ENCODE assay signal across 19 cellular contexts in genomic region chr1:185312361-185312760, GRCh38. TPM values are rescaled to one million over a fixed set of nuclear protein-coding genes. Genes with fewer than 3 reads are reported as not detected.
DNase-seq lines count a peak whose midpoint lies in the region; ATAC-seq, FAIRE-seq and TF ChIP-seq lines count a peak whose summit lies in the region.
"Had no signal": no experiment of that assay in that cellular context is flagged by ENCODE, and none has a peak within 500 bp of the region (broad histone marks: within the 10 kb centered on the region; RNA-seq: fewer than 3 reads in every experiment).

No MANE protein-coding gene starts in this region.

- no peak for DNase-seq in left ventricle myocardium inferior
- no peak for DNase-seq in right cardiac atrium
- no peak for DNase-seq in activated CD8-positive, alpha-beta T cell treated with anti-CD3 and anti-CD28 coated beads for 36 hours
- no peak for DNase-seq in kidney
- no peak for DNase-seq in suprapubic skin (ENCODE audit: low spot score in 2 of 2)
- no peak for DNase-seq in activated CD4-positive, CD25-positive, alpha-beta regulatory T cell (lab: John Stamatoyannopoulos, UW)
- no peak for DNase-seq in retina
- DNase-seq: activated CD8-positive, alpha-beta memory T cell treated with anti-CD3 and anti-CD28 coated beads for 24 hours; anterior cingulate cortex; effector CD8-positive, alpha-beta T cell; gastrocnemius medialis; MG63; NCI-H345; pancreas; Peyer's patch; stimulated activated CD4-positive, alpha-beta T cell treated with anti-CD3 and anti-CD28 coated beads, Interleukin-2, amount 100 ng/mL, for 24 hours; stimulated activated naive B cell treated with anti-CD40 and anti-IgM and Interleukin-4, amounts not matched to agents 10 μg/mL and 1 μg/mL and 100 μg/mL, for 72 hours; T1000 had no signal

- H3K9ac ChIP-seq in kidney (ENCODE audit: low read length in 2 of 2): peak overlapping the region in 1 of 2 donors; percentile 98

- peak overlapping the region; percentile 97 for H3K4me3 Mint-ChIP-seq in activated CD8-positive, alpha-beta T cell treated with anti-CD3 and anti-CD28 coated beads for 36 hours
- H3K4me3 Mint-ChIP-seq: stimulated activated naive B cell treated with anti-CD40 and anti-IgM and Interleukin-4, amounts not matched to agents 10 μg/mL and 1 μg/mL and 100 μg/mL, for 72 hours had no signal

- POLR2A ChIA-PET in activated CD8-positive, alpha-beta T cell treated with anti-CD3 and anti-CD28 coated beads for 36 hours (lab: Charles Lee): no interaction called here

- no peaks in the 10 kb centered on the region for H3K9me3 Mint-ChIP-seq in activated CD8-positive, alpha-beta T cell treated with anti-CD3 and anti-CD28 coated beads for 36 hours
- H3K9me3 Mint-ChIP-seq: stimulated activated naive B cell treated with anti-CD40 and anti-IgM and Interleukin-4, amounts not matched to agents 10 μg/mL and 1 μg/mL and 100 μg/mL, for 72 hours had no signal

- ATAC-seq in right cardiac atrium (no peak), HG02759 (IDR thresholded peaks at IDR 0.05; ENCODE audit: unreplicated experiment) (no peak)
- no peak for ATAC-seq in activated CD8-positive, alpha-beta T cell treated with anti-CD3 and anti-CD28 coated beads for 36 hours
- ATAC-seq: gastrocnemius medialis; pancreas; stimulated activated naive B cell treated with anti-CD40 and anti-IgM and Interleukin-4, amounts not matched to agents 10 μg/mL and 1 μg/mL and 100 μg/mL, for 72 hours had no signal

- CTCF ChIA-PET in activated CD8-positive, alpha-beta T cell treated with anti-CD3 and anti-CD28 coated beads for 36 hours (lab: Charles Lee): interaction anchor here (2.6 kb wide), 1 partner anchor 358 kb away, joined by 8 read pairs; no protein-coding TSS in a partner anchor

- no peak overlapping the region for H3K4me3 ChIP-seq in left ventricle myocardium inferior
- H3K4me3 ChIP-seq in right cardiac atrium (ENCODE audit: low read length): no peak overlapping the region
- H3K4me3 ChIP-seq in kidney (ENCODE audit: low read length in 2 of 2): peak overlapping the region; percentile 28 to 95
- H3K4me3 ChIP-seq in suprapubic skin: peak overlapping the region; percentile 100
- H3K4me3 ChIP-seq: gastrocnemius medialis, MG63, pancreas, Peyer's patch had no signal

- 66% methylated on average over 4 of the region's 4 CpGs for WGBS in right cardiac atrium
- 64% methylated on average over 4 of the region's 4 CpGs for WGBS in suprapubic skin

- peaks cover 37% of the 10 kb centered on the region for H3K4me1 Mint-ChIP-seq in activated CD8-positive, alpha-beta T cell treated with anti-CD3 and anti-CD28 coated beads for 36 hours (ENCODE audit: low read depth)

- H3K27ac ChIP-seq in left ventricle myocardium inferior (replicated peaks) (peak overlapping the region; percentile 10), right cardiac atrium (ENCODE audit: low read length) (no peak overlapping the region), kidney (ENCODE audit: low read depth in 2 of 2, low read length in 2 of 2) (peak overlapping the region in 1 of 2 donors; percentile 48), suprapubic skin (no peak overlapping the region)
- H3K27ac ChIP-seq: gastrocnemius medialis, pancreas, Peyer's patch had no signal

- TF ChIP-seq POLR2A in suprapubic skin (IDR thresholded peaks at IDR 0.05): no peak

- intact Hi-C loops in left ventricle myocardium inferior (cut with micrococcal nuclease) (no loop called here), right cardiac atrium (cut with DNase I) (loop anchor here in 1 of 4 donors (10.0 kb wide), 1 partner anchor 362 kb away; no protein-coding TSS in a partner anchor), kidney (cut with DNase I) (no loop called here)
- intact Hi-C loops in activated CD8-positive, alpha-beta T cell treated with anti-CD3 and anti-CD28 coated beads for 36 hours (cut with micrococcal nuclease): no loop called here

- H3K36me3 ChIP-seq in left ventricle myocardium inferior: peaks cover 37% of the 10 kb centered on the region
- peaks cover 12 to 25% of the 10 kb centered on the region in 2 donors for H3K36me3 ChIP-seq in kidney (ENCODE audit: control insufficient read depth in 1 of 2, insufficient read depth in 2 of 2, low read length in 2 of 2)
- H3K36me3 ChIP-seq in suprapubic skin: peaks cover 33% of the 10 kb centered on the region

- H3K27me3 ChIP-seq in left ventricle myocardium inferior (ENCODE audit: low read depth) (no peaks in the 10 kb centered on the region), right cardiac atrium (ENCODE audit: control insufficient read depth, insufficient read depth) (no peaks in the 10 kb centered on the region), suprapubic skin (no peaks in the 10 kb centered on the region)
- H3K27me3 ChIP-seq: gastrocnemius medialis, MG63, pancreas, Peyer's patch had no signal

- no peaks in the 10 kb centered on the region for H3K27me3 Mint-ChIP-seq in activated CD8-positive, alpha-beta T cell treated with anti-CD3 and anti-CD28 coated beads for 36 hours
- H3K27me3 Mint-ChIP-seq: stimulated activated naive B cell treated with anti-CD40 and anti-IgM and Interleukin-4, amounts not matched to agents 10 μg/mL and 1 μg/mL and 100 μg/mL, for 72 hours had no signal

- H3K36me3 Mint-ChIP-seq in activated CD8-positive, alpha-beta T cell treated with anti-CD3 and anti-CD28 coated beads for 36 hours (ENCODE audit: low read depth): peaks cover 64% of the 10 kb centered on the region

- no peak for TF ChIP-seq EP300 in suprapubic skin (IDR thresholded peaks at IDR 0.05)

- no peak overlapping the region for H3K27ac Mint-ChIP-seq in activated CD8-positive, alpha-beta T cell treated with anti-CD3 and anti-CD28 coated beads for 36 hours
- H3K27ac Mint-ChIP-seq: stimulated activated naive B cell treated with anti-CD40 and anti-IgM and Interleukin-4, amounts not matched to agents 10 μg/mL and 1 μg/mL and 100 μg/mL, for 72 hours had no signal

- TF ChIP-seq CTCF in left ventricle myocardium inferior (IDR thresholded peaks at IDR 0.05; ENCODE audit: borderline replicate concordance) (no peak), kidney (IDR thresholded peaks at IDR 0.05; ENCODE audit: borderline replicate concordance, extremely low read depth, insufficient read depth) (no peak), suprapubic skin (IDR thresholded peaks at IDR 0.05) (no peak)
- no peak for TF ChIP-seq CTCF in activated CD8-positive, alpha-beta T cell treated with anti-CD3 and anti-CD28 coated beads for 36 hours (IDR thresholded peaks at IDR 0.05)

- H3K4me1 ChIP-seq in left ventricle myocardium inferior (peaks cover 83% of the 10 kb centered on the region), right cardiac atrium (ENCODE audit: control insufficient read depth, insufficient read depth, low read length) (peaks cover 4% of the 10 kb centered on the region), kidney (ENCODE audit: control insufficient read depth in 1 of 2, insufficient read depth in 1 of 2, low read depth in 1 of 2, low read length in 2 of 2) (peaks cover 0 to 7% of the 10 kb centered on the region in 2 donors), suprapubic skin (peaks cover 58% of the 10 kb centered on the region)

- H3K9me3 ChIP-seq in left ventricle myocardium inferior (replicated peaks): no peaks in the 10 kb centered on the region
- H3K9me3 ChIP-seq in right cardiac atrium (ENCODE audit: control insufficient read depth, low read length): no peaks in the 10 kb centered on the region
- H3K9me3 ChIP-seq in kidney (ENCODE audit: control insufficient read depth in 1 of 2, low read length in 2 of 2): no peaks in the 10 kb centered on the region
- H3K9me3 ChIP-seq in suprapubic skin: no peaks in the 10 kb centered on the region
- H3K9me3 ChIP-seq: gastrocnemius medialis, MG63, pancreas, Peyer's patch had no signal

- FAIRE-seq in kidney (lab: Jason Lieb, UNC): no peak
- FAIRE-seq: pancreas had no signal

RNA-seq across cellular contexts. Expression of gene IVNS1ABP, which starts 4.7 kb away (rescaled TPM):
- 70.3 TPM for total RNA-seq in left ventricle myocardium inferior
- total RNA-seq in right cardiac atrium: 10 to 100 TPM; 36.7 to 37.4 (median 37.1) TPM
- 18.8 TPM for polyA plus RNA-seq in right cardiac atrium
- 100 to 1,000 TPM; 244 to 256 TPM for total RNA-seq in activated CD8-positive, alpha-beta T cell treated with anti-CD3 and anti-CD28 coated beads for 36 hours
- total RNA-seq in kidney: 198 TPM
- polyA plus RNA-seq in kidney (ENCODE audit: insufficient read depth, low read depth, low replicate concordance): 115 TPM
- 100 to 1,000 TPM; 116 to 189 (median 145) TPM for total RNA-seq in suprapubic skin

Comparison
In these comparisons a context has a peak if more than half of its experiments do, and no peak if none do; other contexts are left out.
1. H3K4me3 ChIP-seq: peak in kidney (2 of 2) and suprapubic skin (single experiment); none in left ventricle myocardium inferior (single experiment) and right cardiac atrium (single experiment).